ENCODE assay signal across 8 cellular contexts in genomic region chr3:53045784-53046170, GRCh38. TPM values are rescaled to one million over a fixed set of nuclear protein-coding genes. Genes with fewer than 3 reads are reported as not detected.
DNase-seq lines count a peak whose midpoint lies in the region; ATAC-seq, FAIRE-seq and TF ChIP-seq lines count a peak whose summit lies in the region.

Gene SFMBT1 (minus strand): TSS chr3:53046073. CDS start chr3:52969128, 76,945 bp downstream.

- no peaks in the 10 kb centered on the region for H3K27me3 Mint-ChIP-seq in chondrocyte (ENCODE audit: low read depth)

- intact Hi-C loops in left colon (cut with DNase I, micrococcal nuclease): no loop called here

- peak within 1 kb of the TSS; percentile 83 for H3K27ac Mint-ChIP-seq in chondrocyte (ENCODE audit: unreplicated experiment)

- TF ChIP-seq CTCF in chondrocyte (IDR thresholded peaks at IDR 0.05): no peak

- H3K4me1 Mint-ChIP-seq in chondrocyte (ENCODE audit: low read depth): peaks cover 19% of the 10 kb centered on the region

- H3K9me3 Mint-ChIP-seq in chondrocyte (ENCODE audit: low read depth): no peaks in the 10 kb centered on the region

- TF ChIP-seq POLR2A in GM10847 (IDR thresholded peaks at IDR 0.05; ENCODE audit: extremely low read depth, insufficient read length) (peak; percentile 24), H54 (IDR thresholded peaks at IDR 0.05; ENCODE audit: low read depth, low read length) (peak; percentile 59)

- peak; percentile 59 to 61 for ATAC-seq in activated CD4-positive, CD25-positive, alpha-beta regulatory T cell treated with anti-CD3 and anti-CD28 coated beads, Interleukin-2, amount 50 U/mL, for 24 hours
- ATAC-seq in left colon: peak; percentile 73

- no peaks in the 10 kb centered on the region for H3K36me3 Mint-ChIP-seq in chondrocyte (ENCODE audit: low read depth)

- peak within 1 kb of the TSS; percentile 86 for H3K4me3 Mint-ChIP-seq in chondrocyte (ENCODE audit: unreplicated experiment)

- peak; percentile 86 for DNase-seq in H54 (ENCODE audit: insufficient read length, low spot score)
- DNase-seq in M059J (ENCODE audit: low read depth): peak; percentile 46
- DNase-seq in chondrocyte (ENCODE audit: low spot score): no peak
- DNase-seq in left colon: peak; percentile 61 to 79
- DNase-seq in stimulated activated CD4-positive, alpha-beta T cell treated with anti-CD3 and anti-CD28 coated beads, Interleukin-1b, Interleukin-23, amount 100 ng/mL, for 48 hours: peak; percentile 69
- DNase-seq in NCI-H187 treated with DMSO at 0.1 percent for 48 hours (lab: John Stamatoyannopoulos, UW): no peak

- FAIRE-seq in H54 (lab: Jason Lieb, UNC): no peak

RNA-seq across cellular contexts. Expression of gene SFMBT1, which starts in this region (rescaled TPM):
- total RNA-seq in M059J (2014; rRNA removed; shearing (Covaris generic)): 16.1 and 17.7 TPM in 2 replicates
- total RNA-seq in chondrocyte (8.4 to 9.0 TPM (median 8.4 TPM) in 3 replicates), left colon (10 to 100 TPM; 18.8 to 32.0 TPM)

Comparison
In these comparisons a context has a peak if more than half of its experiments do, and no peak if none do; other contexts are left out.
1. DNase-seq: peak in H54 (single experiment), M059J (single experiment), left colon (2 of 2) and stimulated activated CD4-positive, alpha-beta T cell treated with anti-CD3 and anti-CD28 coated beads, Interleukin-1b, Interleukin-23, amount 100 ng/mL, for 48 hours (single experiment); none in chondrocyte (single experiment) and NCI-H187 treated with DMSO at 0.1 percent for 48 hours (single experiment).